ENCODE assay signal across 1 cellular context in the genomic region with DNA sequence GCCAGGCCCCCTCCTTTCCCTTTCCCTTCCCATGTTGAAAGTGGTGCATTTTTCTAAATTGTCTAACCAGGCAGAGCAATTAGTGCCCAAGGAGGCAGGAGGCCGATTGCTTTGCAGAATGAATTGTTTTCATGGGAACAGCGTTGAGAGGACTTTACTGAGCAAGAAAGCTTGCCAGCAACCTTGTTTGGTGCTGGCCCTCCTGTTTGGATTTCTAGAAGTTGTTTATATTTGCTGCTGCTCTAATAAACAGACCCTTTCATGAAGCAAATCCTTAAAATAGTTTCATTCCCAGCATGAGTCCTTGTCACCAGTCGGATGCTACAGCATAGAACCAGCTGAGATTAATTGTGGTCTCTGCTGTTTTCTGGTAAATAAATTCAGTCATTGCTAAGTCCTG.
TF ChIP-seq lines count a peak whose summit lies in the region.

No MANE protein-coding gene starts in this region.

TF ChIP-seq in GM23338, 12 proteins besides CTCF, POLR2A, EP300 and RAD21 (continued from another document):
- TF ChIP-seq, protein P1, sequence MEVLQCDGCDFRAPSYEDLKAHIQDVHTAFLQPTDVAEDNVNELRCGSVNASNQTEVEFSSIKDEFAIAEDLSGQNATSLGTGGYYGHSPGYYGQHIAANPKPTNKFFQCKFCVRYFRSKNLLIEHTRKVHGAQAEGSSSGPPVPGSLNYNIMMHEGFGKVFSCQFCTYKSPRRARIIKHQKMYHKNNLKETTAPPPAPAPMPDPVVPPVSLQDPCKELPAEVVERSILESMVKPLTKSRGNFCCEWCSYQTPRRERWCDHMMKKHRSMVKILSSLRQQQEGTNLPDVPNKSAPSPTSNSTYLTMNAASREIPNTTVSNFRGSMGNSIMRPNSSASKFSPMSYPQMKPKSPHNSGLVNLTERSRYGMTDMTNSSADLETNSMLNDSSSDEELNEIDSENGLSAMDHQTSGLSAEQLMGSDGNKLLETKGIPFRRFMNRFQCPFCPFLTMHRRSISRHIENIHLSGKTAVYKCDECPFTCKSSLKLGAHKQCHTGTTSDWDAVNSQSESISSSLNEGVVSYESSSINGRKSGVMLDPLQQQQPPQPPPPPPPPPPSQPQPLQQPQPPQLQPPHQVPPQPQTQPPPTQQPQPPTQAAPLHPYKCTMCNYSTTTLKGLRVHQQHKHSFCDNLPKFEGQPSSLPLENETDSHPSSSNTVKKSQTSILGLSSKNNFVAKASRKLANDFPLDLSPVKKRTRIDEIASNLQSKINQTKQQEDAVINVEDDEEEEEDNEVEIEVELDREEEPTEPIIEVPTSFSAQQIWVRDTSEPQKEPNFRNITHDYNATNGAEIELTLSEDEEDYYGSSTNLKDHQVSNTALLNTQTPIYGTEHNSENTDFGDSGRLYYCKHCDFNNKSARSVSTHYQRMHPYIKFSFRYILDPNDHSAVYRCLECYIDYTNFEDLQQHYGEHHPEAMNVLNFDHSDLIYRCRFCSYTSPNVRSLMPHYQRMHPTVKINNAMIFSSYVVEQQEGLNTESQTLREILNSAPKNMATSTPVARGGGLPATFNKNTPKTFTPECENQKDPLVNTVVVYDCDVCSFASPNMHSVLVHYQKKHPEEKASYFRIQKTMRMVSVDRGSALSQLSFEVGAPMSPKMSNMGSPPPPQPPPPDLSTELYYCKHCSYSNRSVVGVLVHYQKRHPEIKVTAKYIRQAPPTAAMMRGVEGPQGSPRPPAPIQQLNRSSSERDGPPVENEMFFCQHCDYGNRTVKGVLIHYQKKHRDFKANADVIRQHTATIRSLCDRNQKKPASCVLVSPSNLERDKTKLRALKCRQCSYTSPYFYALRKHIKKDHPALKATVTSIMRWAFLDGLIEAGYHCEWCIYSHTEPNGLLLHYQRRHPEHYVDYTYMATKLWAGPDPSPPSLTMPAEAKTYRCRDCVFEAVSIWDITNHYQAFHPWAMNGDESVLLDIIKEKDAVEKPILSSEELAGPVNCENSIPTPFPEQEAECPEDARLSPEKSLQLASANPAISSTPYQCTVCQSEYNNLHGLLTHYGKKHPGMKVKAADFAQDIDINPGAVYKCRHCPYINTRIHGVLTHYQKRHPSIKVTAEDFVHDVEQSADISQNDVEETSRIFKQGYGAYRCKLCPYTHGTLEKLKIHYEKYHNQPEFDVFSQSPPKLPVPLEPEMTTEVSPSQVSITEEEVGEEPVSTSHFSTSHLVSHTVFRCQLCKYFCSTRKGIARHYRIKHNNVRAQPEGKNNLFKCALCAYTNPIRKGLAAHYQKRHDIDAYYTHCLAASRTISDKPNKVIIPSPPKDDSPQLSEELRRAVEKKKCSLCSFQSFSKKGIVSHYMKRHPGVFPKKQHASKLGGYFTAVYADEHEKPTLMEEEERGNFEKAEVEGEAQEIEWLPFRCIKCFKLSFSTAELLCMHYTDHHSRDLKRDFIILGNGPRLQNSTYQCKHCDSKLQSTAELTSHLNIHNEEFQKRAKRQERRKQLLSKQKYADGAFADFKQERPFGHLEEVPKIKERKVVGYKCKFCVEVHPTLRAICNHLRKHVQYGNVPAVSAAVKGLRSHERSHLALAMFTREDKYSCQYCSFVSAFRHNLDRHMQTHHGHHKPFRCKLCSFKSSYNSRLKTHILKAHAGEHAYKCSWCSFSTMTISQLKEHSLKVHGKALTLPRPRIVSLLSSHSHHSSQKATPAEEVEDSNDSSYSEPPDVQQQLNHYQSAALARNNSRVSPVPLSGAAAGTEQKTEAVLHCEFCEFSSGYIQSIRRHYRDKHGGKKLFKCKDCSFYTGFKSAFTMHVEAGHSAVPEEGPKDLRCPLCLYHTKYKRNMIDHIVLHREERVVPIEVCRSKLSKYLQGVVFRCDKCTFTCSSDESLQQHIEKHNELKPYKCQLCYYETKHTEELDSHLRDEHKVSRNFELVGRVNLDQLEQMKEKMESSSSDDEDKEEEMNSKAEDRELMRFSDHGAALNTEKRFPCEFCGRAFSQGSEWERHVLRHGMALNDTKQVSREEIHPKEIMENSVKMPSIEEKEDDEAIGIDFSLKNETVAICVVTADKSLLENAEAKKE (CRISPR knock-in tag; IDR thresholded peaks at IDR 0.05) = no peak
- TF ChIP-seq STAT1 (IDR thresholded peaks at IDR 0.05; ENCODE audit: unreplicated experiment) (no peak), EZH2 (IDR thresholded peaks at IDR 0.05; ENCODE audit: low read depth, unreplicated experiment) (no peak), CREB1 (CRISPR knock-in tag; IDR thresholded peaks at IDR 0.05; ENCODE audit: low read depth) (no peak), EZH2phosphoT487 (IDR thresholded peaks at IDR 0.05; ENCODE audit: unreplicated experiment) (no peak), POLR2AphosphoS5 (IDR thresholded peaks at IDR 0.05; ENCODE audit: low read depth) (no peak)
- TF ChIP-seq, protein P2, sequence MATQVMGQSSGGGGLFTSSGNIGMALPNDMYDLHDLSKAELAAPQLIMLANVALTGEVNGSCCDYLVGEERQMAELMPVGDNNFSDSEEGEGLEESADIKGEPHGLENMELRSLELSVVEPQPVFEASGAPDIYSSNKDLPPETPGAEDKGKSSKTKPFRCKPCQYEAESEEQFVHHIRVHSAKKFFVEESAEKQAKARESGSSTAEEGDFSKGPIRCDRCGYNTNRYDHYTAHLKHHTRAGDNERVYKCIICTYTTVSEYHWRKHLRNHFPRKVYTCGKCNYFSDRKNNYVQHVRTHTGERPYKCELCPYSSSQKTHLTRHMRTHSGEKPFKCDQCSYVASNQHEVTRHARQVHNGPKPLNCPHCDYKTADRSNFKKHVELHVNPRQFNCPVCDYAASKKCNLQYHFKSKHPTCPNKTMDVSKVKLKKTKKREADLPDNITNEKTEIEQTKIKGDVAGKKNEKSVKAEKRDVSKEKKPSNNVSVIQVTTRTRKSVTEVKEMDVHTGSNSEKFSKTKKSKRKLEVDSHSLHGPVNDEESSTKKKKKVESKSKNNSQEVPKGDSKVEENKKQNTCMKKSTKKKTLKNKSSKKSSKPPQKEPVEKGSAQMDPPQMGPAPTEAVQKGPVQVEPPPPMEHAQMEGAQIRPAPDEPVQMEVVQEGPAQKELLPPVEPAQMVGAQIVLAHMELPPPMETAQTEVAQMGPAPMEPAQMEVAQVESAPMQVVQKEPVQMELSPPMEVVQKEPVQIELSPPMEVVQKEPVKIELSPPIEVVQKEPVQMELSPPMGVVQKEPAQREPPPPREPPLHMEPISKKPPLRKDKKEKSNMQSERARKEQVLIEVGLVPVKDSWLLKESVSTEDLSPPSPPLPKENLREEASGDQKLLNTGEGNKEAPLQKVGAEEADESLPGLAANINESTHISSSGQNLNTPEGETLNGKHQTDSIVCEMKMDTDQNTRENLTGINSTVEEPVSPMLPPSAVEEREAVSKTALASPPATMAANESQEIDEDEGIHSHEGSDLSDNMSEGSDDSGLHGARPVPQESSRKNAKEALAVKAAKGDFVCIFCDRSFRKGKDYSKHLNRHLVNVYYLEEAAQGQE (IDR thresholded peaks at IDR 0.05; ENCODE audit: unreplicated experiment) = no peak
